Comparison of ENCODE assay signal across 8 cellular contexts in genomic region chr3:94862703-94863102, GRCh38.
DNase-seq lines count a peak whose midpoint lies in the region; ATAC-seq and TF ChIP-seq lines count a peak whose summit lies in the region.

No MANE protein-coding gene starts in this region.

- peaks cover 6 to 7% of the 10 kb centered on the region in 2 donors for H3K9me3 ChIP-seq in neuronal stem cell (replicated peaks in 1 of 2; ENCODE audit: control insufficient read depth in 2 of 2, insufficient read depth in 1 of 2, low read depth in 1 of 2, low read length in 2 of 2)

- no peaks in the 10 kb centered on the region for H3K27me3 ChIP-seq in neuronal stem cell (ENCODE audit: control insufficient read depth in 3 of 3, insufficient read depth in 3 of 3, low read depth in 1 of 3, low read length in 3 of 3)

- no peak overlapping the region for H2AK5ac ChIP-seq in neuronal stem cell (ENCODE audit: low read depth, low read length)

- no peak overlapping the region for H3K27ac ChIP-seq in 22Rv1
- H3K27ac ChIP-seq in neuronal stem cell (replicated peaks; ENCODE audit: low read length): no peak overlapping the region

- H3K18ac ChIP-seq in neuronal stem cell (ENCODE audit: low read length): no peak overlapping the region

- DNase-seq in LNCaP clone FGC (ENCODE audit: low read depth) (peak; percentile 14), astrocyte of the spinal cord (ENCODE audit: low read depth, low spot score) (peak; percentile 9), non-pigmented ciliary epithelial cell (ENCODE audit: low read depth) (peak; percentile 9), DMS153 treated with DMSO at 0.1 percent for 48 hours (lab: John Stamatoyannopoulos, UW; ENCODE audit: unreplicated experiment) (no peak), neuronal stem cell (ENCODE audit: low spot score) (no peak), NCI-H2227 (lab: John Stamatoyannopoulos, UW; ENCODE audit: unreplicated experiment) (no peak)

- no peaks in the 10 kb centered on the region for H3K79me1 ChIP-seq in neuronal stem cell (ENCODE audit: low read depth, low read length)

- no peak overlapping the region for H3K9ac ChIP-seq in neuronal stem cell (ENCODE audit: low read depth, low read length, poor library complexity)

- H2BK15ac ChIP-seq in neuronal stem cell (ENCODE audit: low read length): no peak overlapping the region

- no CpG with 5 or more reads among the region's 3 CpGs for WGBS in neuronal stem cell (ENCODE audit: extremely low coverage in 2 of 2, insufficient read length in 2 of 2, insufficient replicate concordance in 1 of 2), 2 donors

- no peak overlapping the region for H3K23ac ChIP-seq in neuronal stem cell (ENCODE audit: low read depth, low read length, poor library complexity)

- H2AFZ ChIP-seq in neuronal stem cell (ENCODE audit: low read length): no peak overlapping the region

- H3K36me3 ChIP-seq in neuronal stem cell (replicated peaks in 1 of 2; ENCODE audit: control insufficient read depth in 2 of 2, insufficient read depth in 2 of 2, low read length in 2 of 2): no peaks in the 10 kb centered on the region

- in situ Hi-C loops in astrocyte of the spinal cord (cut with HindIII; ENCODE audit: low sequenced_read_pairs): no loop called here

- no peak overlapping the region for H3K4ac ChIP-seq in neuronal stem cell (ENCODE audit: low read length)

- H3K4me2 ChIP-seq in neuronal stem cell (ENCODE audit: insufficient read depth, low read length, poor library complexity, severe bottlenecking): no peak overlapping the region

- no peak overlapping the region for H2BK120ac ChIP-seq in neuronal stem cell (ENCODE audit: low read depth, low read length)

- no peak overlapping the region for H2BK12ac ChIP-seq in neuronal stem cell (ENCODE audit: low read length)

- no peak overlapping the region for H3K14ac ChIP-seq in neuronal stem cell (ENCODE audit: low read length)

- H4K91ac ChIP-seq in neuronal stem cell (ENCODE audit: low read depth, low read length, poor library complexity): no peak overlapping the region

- ATAC-seq in GM18858 (IDR thresholded peaks at IDR 0.05; ENCODE audit: unreplicated experiment): peak; percentile 77

- TF ChIP-seq CTCF in 22Rv1 (IDR thresholded peaks at IDR 0.05): peak; percentile 69
- TF ChIP-seq CTCF in LNCaP clone FGC (IDR thresholded peaks at IDR 0.05; ENCODE audit: control insufficient read depth, extremely low read depth, insufficient read depth): peak; percentile 73
- peak; percentile 64 for TF ChIP-seq CTCF in astrocyte of the spinal cord (IDR thresholded peaks at IDR 0.05; ENCODE audit: low read depth, low read length)

- H3K4me3 ChIP-seq in LNCaP clone FGC (ENCODE audit: low read depth, low read length) (no peak overlapping the region), astrocyte of the spinal cord (ENCODE audit: low read depth, low read length) (no peak overlapping the region), neuronal stem cell (ENCODE audit: low read length in 2 of 2) (no peak overlapping the region)

- no peak overlapping the region for H2BK5ac ChIP-seq in neuronal stem cell (ENCODE audit: low read length)

- no peaks in the 10 kb centered on the region for H3K4me1 ChIP-seq in neuronal stem cell (ENCODE audit: control insufficient read depth in 2 of 2, insufficient read depth in 1 of 2, low read depth in 1 of 2, low read length in 2 of 2)

- no peak overlapping the region for H4K8ac ChIP-seq in neuronal stem cell (ENCODE audit: low read depth, low read length)

Comparison
In these comparisons a context has a peak if more than half of its experiments do, and no peak if none do; other contexts are left out.
1. DNase-seq: peak in LNCaP clone FGC (single experiment), astrocyte of the spinal cord (single experiment) and non-pigmented ciliary epithelial cell (single experiment); none in DMS153 treated with DMSO at 0.1 percent for 48 hours (single experiment), neuronal stem cell (single experiment) and NCI-H2227 (single experiment).
2. Peak in every context shown above with its lines, with median percentiles within 50 percentile points of each other: CTCF ChIP-seq.